4 cellular contexts compared by ENCODE assay signal in genomic region chr5:128208436-128208835, GRCh38.
"Had no signal": no experiment of that assay in that cellular context is flagged by ENCODE, and none has a peak within 500 bp of the region (broad histone marks: within the 10 kb centered on the region; RNA-seq: fewer than 3 reads in every experiment).

No MANE protein-coding gene starts in this region.

- H3K9me3 Mint-ChIP-seq: GM23338, H9 had no signal

- H3K4me3 Mint-ChIP-seq: GM23338, H9 had no signal

- H3K4me2 ChIP-seq: GM23338 had no signal

- H3K4me1 Mint-ChIP-seq: GM23338 had no signal

- DNase-seq: H9, HCEC 1CT, IMR-90 had no signal

- ATAC-seq: GM23338 had no signal

- H2AFZ ChIP-seq: GM23338 had no signal

- H3K27ac Mint-ChIP-seq: GM23338, H9 had no signal

- H3K4me3 ChIP-seq: GM23338 had no signal
